In genomic region chr1:13701274-13701650, GRCh38 we compare ENCODE assay signal across 9 cellular contexts. TPM values are rescaled to one million over a fixed set of nuclear protein-coding genes. Genes with fewer than 3 reads are reported as not detected.
DNase-seq lines count a peak whose midpoint lies in the region; TF ChIP-seq lines count a peak whose summit lies in the region.
"Had no signal": no experiment of that assay in that cellular context is flagged by ENCODE, and none has a peak within 500 bp of the region (broad histone marks: within the 10 kb centered on the region; RNA-seq: fewer than 3 reads in every experiment).

No MANE protein-coding gene starts in this region.

- no peak for TF ChIP-seq CTCF in osteoblast (IDR thresholded peaks at IDR 0.05; ENCODE audit: extremely low read depth, low read depth, low read length)

- no peaks in the 10 kb centered on the region for H4K20me1 ChIP-seq in osteoblast (ENCODE audit: insufficient read depth, low read length)

- no peak overlapping the region for H3K27ac ChIP-seq in ectodermal cell (ENCODE audit: insufficient read depth, low read depth, low read length, poor library complexity, severe bottlenecking)
- no peak overlapping the region for H3K27ac ChIP-seq in osteoblast (ENCODE audit: low read depth, low read length)
- H3K27ac ChIP-seq: SJCRH30 had no signal

- 88 to 90% methylated on average over 6 of the region's 6 CpGs for WGBS in ectodermal cell, 2 experiments

- H3K9me3 ChIP-seq in ES-I3 (ENCODE audit: control insufficient read depth, insufficient read depth, low read length) (peaks cover 3% of the 10 kb centered on the region; the same call in 1 of the 2 replicates), MG63 (peaks cover 4% of the 10 kb centered on the region; the same call in 1 of the 2 replicates), ectodermal cell (ENCODE audit: control insufficient read depth, low read length) (no peaks in the 10 kb centered on the region), osteoblast (ENCODE audit: low read depth, low read length) (no peaks in the 10 kb centered on the region)
- H3K9me3 ChIP-seq: SJCRH30 had no signal

- peak overlapping the region; percentile 96 for H3K4me2 ChIP-seq in osteoblast (ENCODE audit: insufficient read depth, low read length)

- H3K4me3 ChIP-seq in MG63 (peak overlapping the region; percentile 52), ectodermal cell (ENCODE audit: insufficient read depth, low read depth, low read length) (peak overlapping the region; percentile 62), osteoblast (ENCODE audit: insufficient read depth, low read length) (peak overlapping the region; percentile 86)
- H3K4me3 ChIP-seq: SJCRH30 had no signal

- no peak for DNase-seq in MG63
- no peak for DNase-seq in osteoblast (ENCODE audit: insufficient read length, low spot score, missing footprints)
- no peak for DNase-seq in RKO (ENCODE audit: low spot score)
- no peak for DNase-seq in NCI-H128 (lab: John Stamatoyannopoulos, UW; ENCODE audit: unreplicated experiment)
- DNase-seq in DMS79 treated with DMSO at 0.1 percent for 48 hours (lab: John Stamatoyannopoulos, UW): no peak
- DNase-seq in stimulated activated CD4-positive, alpha-beta T cell treated with anti-CD3 and anti-CD28 coated beads, Interleukin-12 subunit alpha, Interleukin-12 subunit beta, amount 100 ng/mL, for 4 hours: no peak
- DNase-seq: SJCRH30 had no signal

- H3K4me1 ChIP-seq in ES-I3 (ENCODE audit: insufficient read depth, low read length) (no peaks in the 10 kb centered on the region; the same call in 1 of the 2 replicates), ectodermal cell (ENCODE audit: control insufficient read depth, insufficient read depth, low read length) (no peaks in the 10 kb centered on the region), osteoblast (ENCODE audit: insufficient read depth, low read length) (peaks cover 9% of the 10 kb centered on the region)
- H3K4me1 ChIP-seq: SJCRH30 had no signal

- peak overlapping the region; percentile 95; the same call in 1 of the 2 replicates for H3K9ac ChIP-seq in ES-I3 (ENCODE audit: low read depth, low read length)

- no peaks in the 10 kb centered on the region for H3K27me3 ChIP-seq in MG63
- H3K27me3 ChIP-seq in ectodermal cell (ENCODE audit: control insufficient read depth, insufficient read depth, low read length, poor library complexity, severe bottlenecking): peaks cover 20% of the 10 kb centered on the region
- H3K27me3 ChIP-seq in osteoblast (ENCODE audit: insufficient read depth, low read length): no peaks in the 10 kb centered on the region

- H3K36me3 ChIP-seq in ES-I3 (ENCODE audit: insufficient read depth, low read length) (no peaks in the 10 kb centered on the region), MG63 (no peaks in the 10 kb centered on the region), ectodermal cell (ENCODE audit: control insufficient read depth, insufficient read depth, low read length) (no peaks in the 10 kb centered on the region), osteoblast (ENCODE audit: insufficient read depth, low read length) (no peaks in the 10 kb centered on the region)
- H3K36me3 ChIP-seq: SJCRH30 had no signal

- peak overlapping the region; percentile 96 for H2AFZ ChIP-seq in osteoblast (ENCODE audit: low read length)

- H3K79me2 ChIP-seq in osteoblast (ENCODE audit: insufficient read depth, low read length): peaks cover 5% of the 10 kb centered on the region

RNA-seq across cellular contexts. Expression of gene PRDM2, which starts 1.3 kb away (rescaled TPM):
- total RNA-seq in MG63 (2014; rRNA removed; shearing (Covaris generic); ENCODE audit: low replicate concordance): 0.79 and 2.1 TPM in 2 replicates
- 36.0 TPM for polyA plus RNA-seq in ectodermal cell (2013, experiment 1 of 4)
- polyA plus RNA-seq in ectodermal cell (2013, experiment 2 of 4): 35.7 TPM
- 30.1 TPM for polyA plus RNA-seq in ectodermal cell (2013, experiment 3 of 4)
- 30.1 TPM for polyA plus RNA-seq in ectodermal cell (2013, experiment 4 of 4)
- total RNA-seq in osteoblast: 12.7 and 17.4 TPM in 2 replicates
